In genomic region chr12:56437430-56438176, GRCh38 we compare ENCODE assay signal across 1 cellular context.
TF ChIP-seq lines count a peak whose summit lies in the region.

No MANE protein-coding gene starts in this region.

TF ChIP-seq in K562, 482 proteins besides CTCF, POLR2A, EP300 and RAD21 (continued from another document and continues in another):
- TF ChIP-seq ARID3B (CRISPR knock-in tag; IDR thresholded peaks at IDR 0.05; ENCODE audit: borderline replicate concordance) (no peak), HINFP (tag; conservative IDR thresholded peaks at IDR 0.05; ENCODE audit: low read depth) (peak; percentile 53; the same call in 1 of the 2 replicates), HIVEP1 (CRISPR knock-in tag; IDR thresholded peaks at IDR 0.05) (no peak), SAFB2 (IDR thresholded peaks at IDR 0.05; ENCODE audit: borderline replicate concordance, low read depth, low read length, severe bottlenecking) (no peak), ZNF639 (CRISPR knock-in tag; conservative IDR thresholded peaks at IDR 0.05 in 1 of 2, IDR thresholded peaks at IDR 0.05 in 1 of 2) (peak in 1 of 2 experiments; percentile 52; a peak in 2 of 4 replicates), TCF7 (IDR thresholded peaks at IDR 0.05; ENCODE audit: borderline replicate concordance) (peak; percentile 96; the same call in 1 of the 2 replicates), RB1 (IDR thresholded peaks at IDR 0.05; ENCODE audit: low read depth) (no peak), RNF2 (IDR thresholded peaks at IDR 0.05) (peak; percentile 70), RBBP5 (IDR thresholded peaks at IDR 0.05; ENCODE audit: borderline replicate concordance, insufficient read depth, low read length, poor library complexity, severe bottlenecking) (peak; percentile 66), TRIM25 (IDR thresholded peaks at IDR 0.05; ENCODE audit: borderline replicate concordance) (no peak; the same call in 1 of the 2 replicates), ILK (tag; IDR thresholded peaks at IDR 0.05; ENCODE audit: borderline replicate concordance, low read depth) (no peak), ZNF239 (CRISPR knock-in tag; IDR thresholded peaks at IDR 0.05) (no peak), ILF3 (IDR thresholded peaks at IDR 0.05; ENCODE audit: borderline replicate concordance) (no peak), PRDM10 (IDR thresholded peaks at IDR 0.05; ENCODE audit: partially characterized antibody) (peak; percentile 6), MYNN (IDR thresholded peaks at IDR 0.05) (no peak), MYNN (CRISPR knock-in tag; IDR thresholded peaks at IDR 0.05) (no peak), ZNF785 (CRISPR knock-in tag; IDR thresholded peaks at IDR 0.05) (no peak), CBFA2T2 (conservative IDR thresholded peaks at IDR 0.05) (peak; percentile 26; the same call in 1 of the 2 replicates), CBFB (CRISPR knock-in tag; IDR thresholded peaks at IDR 0.05) (no peak), POLR2G (IDR thresholded peaks at IDR 0.05; ENCODE audit: low read depth, low read length) (no peak), FOS (IDR thresholded peaks at IDR 0.05; ENCODE audit: extremely low read depth, insufficient read length) (no peak), POLR3A (IDR thresholded peaks at IDR 0.05; ENCODE audit: borderline replicate concordance, extremely low read depth, insufficient read depth, insufficient read length) (no peak), NR2F6 (CRISPR knock-in tag; IDR thresholded peaks at IDR 0.05) (no peak), CUX1 (CRISPR knock-in tag; IDR thresholded peaks at IDR 0.05) (peak; percentile 66; the same call in 1 of the 2 replicates), ZNF780A (CRISPR knock-in tag; IDR thresholded peaks at IDR 0.05) (no peak), SOX6 (IDR thresholded peaks at IDR 0.05) (peak; percentile 56), LEF1 (IDR thresholded peaks at IDR 0.05) (peak; percentile 99), VEZF1 (CRISPR knock-in tag; IDR thresholded peaks at IDR 0.05) (peak; percentile 24; the same call in 1 of the 2 replicates), CXXC5 (CRISPR knock-in tag; IDR thresholded peaks at IDR 0.05) (peak; percentile 60), PTBP1 (IDR thresholded peaks at IDR 0.05; ENCODE audit: low read depth, low read length) (no peak), HMGN3 (IDR thresholded peaks at IDR 0.05; ENCODE audit: borderline replicate concordance, extremely low read depth, insufficient read length, low read depth, low read length) (no peak), ZFX (CRISPR knock-in tag; IDR thresholded peaks at IDR 0.05) (0 out of 2 replicates have a peak, but pooled peaks have one; percentile 16), ZNF12 (CRISPR knock-in tag; IDR thresholded peaks at IDR 0.05) (no peak), STAG1 (CRISPR knock-in tag; IDR thresholded peaks at IDR 0.05; ENCODE audit: borderline replicate concordance) (no peak), ZNF518B (CRISPR knock-in tag; IDR thresholded peaks at IDR 0.05) (no peak), TBP (optimal IDR thresholded peaks at IDR 0.05; ENCODE audit: low read depth, low read length) (peak; percentile 63)
